Comparison of ENCODE assay signal across 1 cellular context in genomic region chr2:17795309-17795708, GRCh38.
TF ChIP-seq lines count a peak whose summit lies in the region.

No MANE protein-coding gene starts in this region.

TF ChIP-seq in HepG2, 621 proteins besides CTCF, POLR2A, EP300 and RAD21:
- no peak for TF ChIP-seq GMEB1 (CRISPR knock-in tag; IDR thresholded peaks at IDR 0.05; ENCODE audit: borderline replicate concordance)
- peak; percentile 73 for TF ChIP-seq CEBPB (IDR thresholded peaks at IDR 0.05; ENCODE audit: borderline replicate concordance, low read depth, low read length)
- TF ChIP-seq TERF1 (CRISPR knock-in tag; IDR thresholded peaks at IDR 0.05), result no peak
